ENCODE assay signal across 20 cellular contexts in the genomic region with DNA sequence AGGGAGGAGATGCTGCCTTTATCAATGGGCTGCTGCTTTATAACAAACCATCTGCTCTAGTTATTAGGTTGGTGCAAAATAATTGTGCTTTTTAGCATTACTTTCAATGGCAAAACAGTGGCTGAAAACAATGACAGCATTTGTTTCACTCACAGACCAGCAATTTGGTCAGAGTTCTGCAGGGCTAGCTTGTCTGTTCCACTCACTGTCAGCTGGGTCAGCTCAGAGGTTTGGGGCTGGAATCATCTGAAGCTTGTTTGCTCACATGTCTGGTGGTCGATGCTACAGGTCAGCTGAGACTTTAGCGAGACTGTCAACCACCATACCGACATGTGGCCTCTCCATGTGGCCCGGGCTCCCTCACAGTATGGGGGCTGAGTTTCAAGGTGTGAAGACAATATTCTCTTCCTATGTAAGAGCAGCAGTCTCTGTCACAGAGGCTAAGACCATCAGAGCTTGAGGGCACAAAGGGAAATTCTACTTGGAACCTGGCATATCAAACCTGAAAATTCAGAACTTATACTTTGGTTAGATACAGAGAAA.
"Had no signal": no experiment of that assay in that cellular context is flagged by ENCODE, and none has a peak within 500 bp of the region (broad histone marks: within the 10 kb centered on the region; RNA-seq: fewer than 3 reads in every experiment).

No MANE protein-coding gene starts in this region.

- H3K4me1 ChIP-seq: sigmoid colon had no signal

- H3K27me3 ChIP-seq: brain microvascular endothelial cell, gastroesophageal sphincter, neural progenitor cell, sigmoid colon, thyroid gland had no signal

- ATAC-seq: activated CD8-positive, alpha-beta T cell treated with anti-CD3 and anti-CD28 coated beads, Interleukin-2, amount 10 ng/mL, durations not matched to agents 7 days and 5 days; esophagus mucosa; gastroesophageal sphincter; naive thymus-derived CD4-positive, alpha-beta T cell; psoas muscle; stimulated activated effector memory CD8-positive, alpha-beta T cell treated with anti-CD3 and anti-CD28 coated beads, Interleukin-12 subunit alpha, Interleukin-12 subunit beta, amount 100 ng/mL, for 72 hours; T-cell had no signal

- H3K4me3 ChIP-seq: gastroesophageal sphincter, neural progenitor cell, psoas muscle, sigmoid colon, thyroid gland had no signal

- H3K36me3 ChIP-seq: brain microvascular endothelial cell, gastroesophageal sphincter, neural progenitor cell, sigmoid colon, thyroid gland had no signal

- H2AFZ ChIP-seq: neural progenitor cell had no signal

- H3K27ac ChIP-seq: brain microvascular endothelial cell, gastroesophageal sphincter, neural progenitor cell, psoas muscle, sigmoid colon, thyroid gland had no signal

- H3K9ac ChIP-seq: neural progenitor cell had no signal

- DNase-seq: activated CD4-positive, alpha-beta T cell treated with anti-CD3 and anti-CD28 coated beads, Interleukin-2, amount 10 ng/mL, durations not matched to agents 24 days and 14 days; activated CD8-positive, alpha-beta T cell treated with anti-CD3 and anti-CD28 coated beads, Interleukin-2, amount 10 ng/mL, durations not matched to agents 7 days and 5 days; activated naive CD4-positive, alpha-beta T cell treated with anti-CD3 and anti-CD28 coated beads for 36 hours; activated T-cell treated with anti-CD3 and anti-CD28 coated beads, Interleukin-2, amount 50 U/mL, for 24 hours; aorta; brain microvascular endothelial cell; cortex of kidney; effector CD8-positive, alpha-beta T cell; mesenchymal stem cell; naive thymus-derived CD4-positive, alpha-beta T cell; psoas muscle; sigmoid colon; stimulated activated CD4-positive, alpha-beta T cell treated with anti-CD3 and anti-CD28 coated beads, Interleukin-4, amount 100 ng/mL, for 24 hours; T-cell; T-helper 9 cell; thyroid gland had no signal

- H3K9me3 ChIP-seq: gastroesophageal sphincter, psoas muscle, sigmoid colon, thyroid gland had no signal
